Comparison of ENCODE assay signal across 11 cellular contexts in the genomic region with DNA sequence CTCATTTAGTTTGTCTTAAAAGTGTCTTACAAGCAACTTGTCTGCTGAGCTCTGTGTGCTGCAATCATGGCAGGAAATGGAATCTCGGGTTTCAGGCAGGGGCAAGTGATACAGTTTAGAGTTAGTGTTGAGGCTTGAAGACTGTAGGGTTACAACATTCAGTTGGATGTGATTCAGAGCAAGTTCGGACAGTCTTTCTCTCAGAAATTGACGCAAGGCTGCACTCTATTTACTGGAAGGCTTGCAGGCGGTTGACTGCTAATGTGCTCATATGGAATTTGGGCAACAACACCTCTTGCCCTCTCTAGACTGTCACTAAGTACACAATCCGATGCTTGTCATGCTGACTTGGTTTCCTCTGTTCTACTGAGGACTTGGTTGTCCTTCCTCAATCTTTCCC.
DNase-seq lines count a peak whose midpoint lies in the region; ATAC-seq lines count a peak whose summit lies in the region.
"Had no signal": no experiment of that assay in that cellular context is flagged by ENCODE, and none has a peak within 500 bp of the region (broad histone marks: within the 10 kb centered on the region; RNA-seq: fewer than 3 reads in every experiment).

No MANE protein-coding gene starts in this region.

- ATAC-seq in sciatic nerve (peak; percentile 83), HG03280 (IDR thresholded peaks at IDR 0.05; ENCODE audit: unreplicated experiment) (no peak), HG02763 (IDR thresholded peaks at IDR 0.05; ENCODE audit: unreplicated experiment) (no peak)

- DNase-seq in EL, result peak; percentile 58
- peak; percentile 75 for DNase-seq in NCI-H226
- DNase-seq in fibroblast of peridontal ligament (ENCODE audit: extremely low read depth), result peak; percentile 99
- no peak for DNase-seq in sciatic nerve (ENCODE audit: low spot score)
- no peak for DNase-seq in OCI-M1 (lab: John Stamatoyannopoulos, UW)
- DNase-seq in NCI-H446 (lab: John Stamatoyannopoulos, UW), result no peak
- DNase-seq: activated naive CD4-positive, alpha-beta T cell; Calu3; HFFc6 had no signal

- intact Hi-C loops in sciatic nerve (cut with DNase I), result loop anchor here (10.0 kb wide), 1 partner anchor 499 kb away; no protein-coding TSS in a partner anchor

Comparison
In these comparisons a context has a peak if more than half of its experiments do, and no peak if none do; other contexts are left out.
1. DNase-seq: peak in EL (single experiment), NCI-H226 (single experiment) and fibroblast of peridontal ligament (single experiment); none in sciatic nerve (single experiment), OCI-M1 (single experiment) and NCI-H446 (0 of 2).